In the genomic region with DNA sequence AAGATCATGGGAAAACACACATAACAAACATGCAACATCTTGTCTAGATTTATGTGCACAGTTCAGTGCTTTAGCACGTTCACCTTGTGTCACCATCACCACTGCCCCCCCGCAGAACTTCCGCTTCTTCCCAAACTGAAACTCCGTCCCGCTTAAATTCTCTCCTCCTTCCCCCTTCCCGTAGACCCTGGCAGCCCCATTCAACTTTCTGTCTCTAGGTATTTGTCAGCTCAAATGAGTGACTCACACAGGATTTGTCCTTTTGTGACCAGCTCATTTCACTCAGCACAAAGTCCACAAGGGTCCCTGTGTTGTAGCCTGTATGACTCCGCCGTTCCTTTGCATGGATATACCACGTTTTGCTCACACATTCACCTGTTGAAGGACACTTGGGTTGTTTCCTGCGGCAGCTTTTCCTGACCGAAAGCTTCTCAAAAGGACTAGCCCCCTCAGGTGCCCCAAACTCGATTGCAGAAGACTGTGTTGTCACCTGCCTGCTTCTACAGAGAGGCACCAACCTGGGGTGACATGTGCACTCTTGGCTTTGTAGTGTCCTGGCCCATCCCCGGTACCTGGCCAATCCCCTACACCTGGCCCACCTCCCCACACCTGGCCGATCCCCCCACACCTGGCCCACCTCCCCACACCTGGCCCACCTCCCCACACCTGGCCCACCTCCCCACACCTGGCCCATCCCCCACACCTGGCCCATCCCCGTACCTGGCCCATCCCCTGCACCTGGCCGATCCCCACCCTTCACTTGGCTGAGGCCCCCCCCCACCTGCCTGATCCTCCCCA, we compare ENCODE assay signal across 17 cellular contexts. TPM values are rescaled to one million over a fixed set of nuclear protein-coding genes. Genes with fewer than 3 reads are reported as not detected.
DNase-seq lines count a peak whose midpoint lies in the region; TF ChIP-seq lines count a peak whose summit lies in the region.
"Had no signal": no experiment of that assay in that cellular context is flagged by ENCODE, and none has a peak within 500 bp of the region (broad histone marks: within the 10 kb centered on the region; RNA-seq: fewer than 3 reads in every experiment).

No MANE protein-coding gene starts in this region.

- H3K27me3 Mint-ChIP-seq in endodermal cell (ENCODE audit: insufficient read depth): no peaks in the 10 kb centered on the region
- H3K27me3 Mint-ChIP-seq: activated B cell treated with CpG ODN at 0.5 μM for 24 hours, B cell, naive B cell had no signal

- TF ChIP-seq CTCF in GM12865 (IDR thresholded peaks at IDR 0.05; ENCODE audit: insufficient read depth, low read depth, low read length, missing control alignments): no peak
- TF ChIP-seq CTCF in endodermal cell (conservative IDR thresholded peaks at IDR 0.05): no peak
- no peak for TF ChIP-seq CTCF in sigmoid colon (IDR thresholded peaks at IDR 0.05)

- intact Hi-C loops in sigmoid colon (cut with DNase I): loop anchor here (5.0 to 10.0 kb wide), 2 partner anchors 63 to 130 kb away; no protein-coding TSS in a partner anchor

- H3K4me3 Mint-ChIP-seq in endodermal cell: peak overlapping the region; percentile 16
- H3K4me3 Mint-ChIP-seq: activated B cell treated with CpG ODN at 0.5 μM for 24 hours; activated naive CD4-positive, alpha-beta T cell treated with anti-CD3 and anti-CD28 coated beads for 36 hours; B cell had no signal

- H3K36me3 Mint-ChIP-seq in endodermal cell (ENCODE audit: low read depth): peaks cover 17% of the 10 kb centered on the region

- peaks cover 18% of the 10 kb centered on the region for H3K4me1 ChIP-seq in endodermal cell (ENCODE audit: control insufficient read depth, insufficient read depth, low read length)
- peaks cover 0 to 37% (median 22%) of the 10 kb centered on the region in 4 donors for H3K4me1 ChIP-seq in sigmoid colon
- H3K4me1 ChIP-seq: breast epithelium had no signal

- no peak for TF ChIP-seq EP300 in sigmoid colon (IDR thresholded peaks at IDR 0.05)

- H3K27me3 ChIP-seq in endodermal cell (ENCODE audit: control insufficient read depth, insufficient read depth, low read length, poor library complexity, severe bottlenecking) (no peaks in the 10 kb centered on the region), sigmoid colon (no peaks in the 10 kb centered on the region)
- H3K27me3 ChIP-seq: breast epithelium, upper lobe of left lung had no signal

- peak; percentile 24 for DNase-seq in GM12865 (ENCODE audit: low read depth)
- DNase-seq in LHCN-M2 (ENCODE audit: low read depth): peak; percentile 14
- DNase-seq in endodermal cell: no peak
- DNase-seq in sigmoid colon: peak; percentile 60
- no peak for DNase-seq in DMS153 (lab: John Stamatoyannopoulos, UW)
- no peak for DNase-seq in LoVo (ENCODE audit: low spot score)
- DNase-seq in NOMO-1 (lab: John Stamatoyannopoulos, UW; ENCODE audit: unreplicated experiment in 2 of 2): no peak
- DNase-seq: activated B cell treated with CpG ODN at 0.5 μM for 24 hours; activated naive CD4-positive, alpha-beta T cell treated with anti-CD3 and anti-CD28 coated beads for 36 hours; naive B cell; NCI-H1694; OCI-M1; stimulated activated CD4-positive, alpha-beta T cell treated with anti-CD3 and anti-CD28 coated beads, Interleukin-2, amount 100 ng/mL, for 24 hours; upper lobe of left lung had no signal

- no peak overlapping the region for H3K9ac ChIP-seq in endodermal cell (ENCODE audit: extremely low read depth, low read length, poor library complexity, severe bottlenecking)
- H3K9ac ChIP-seq: KMS-11 had no signal

- TF ChIP-seq POLR2A in sigmoid colon (IDR thresholded peaks at IDR 0.05): no peak

- H3K36me3 ChIP-seq in endodermal cell (ENCODE audit: control insufficient read depth, insufficient read depth, low read length) (peaks cover 4% of the 10 kb centered on the region), sigmoid colon (no peaks in the 10 kb centered on the region)
- H3K36me3 ChIP-seq: breast epithelium had no signal

- 91 to 92% methylated on average over 12 to 16 of the region's 16 CpGs for WGBS in endodermal cell (ENCODE audit: insufficient coverage in 1 of 2, insufficient read length in 1 of 2), 2 experiments
- 89% methylated on average over 16 of the region's 16 CpGs for WGBS in sigmoid colon, 2 donors

- H3K27ac Mint-ChIP-seq in endodermal cell: peak overlapping the region; percentile 85
- H3K27ac Mint-ChIP-seq: activated B cell treated with CpG ODN at 0.5 μM for 24 hours; activated naive CD4-positive, alpha-beta T cell treated with anti-CD3 and anti-CD28 coated beads for 36 hours; B cell had no signal

- peaks cover 6% of the 10 kb centered on the region for H3K9me3 Mint-ChIP-seq in endodermal cell
- H3K9me3 Mint-ChIP-seq: activated naive CD4-positive, alpha-beta T cell treated with anti-CD3 and anti-CD28 coated beads for 36 hours; naive B cell had no signal

- H3K9me3 ChIP-seq in endodermal cell (ENCODE audit: control insufficient read depth, low read length) (no peaks in the 10 kb centered on the region), sigmoid colon (no peaks in the 10 kb centered on the region)
- H3K9me3 ChIP-seq: breast epithelium, upper lobe of left lung had no signal

- no peak overlapping the region for H3K27ac ChIP-seq in endodermal cell (ENCODE audit: low read depth, low read length)
- H3K27ac ChIP-seq in sigmoid colon: no peak overlapping the region
- H3K27ac ChIP-seq: breast epithelium, KMS-11 had no signal

- no peak overlapping the region for H3K4me3 ChIP-seq in GM12865 (ENCODE audit: low read depth, low read length)
- H3K4me3 ChIP-seq in endodermal cell (ENCODE audit: low read length): no peak overlapping the region
- no peak overlapping the region for H3K4me3 ChIP-seq in sigmoid colon
- H3K4me3 ChIP-seq: breast epithelium, upper lobe of left lung had no signal

- H3K4me1 Mint-ChIP-seq in endodermal cell: peaks cover 60% of the 10 kb centered on the region

RNA-seq across cellular contexts. Expression of a gene that starts 25.1 kb away (rescaled TPM):
- total RNA-seq in LHCN-M2 (2014; rRNA removed) (6.0 and 6.7 TPM in 2 replicates), endodermal cell (100 to 1,000 TPM; 122 to 140 TPM), sigmoid colon (10 to 100 TPM in 2 of 4 donors, 1 to 10 TPM in 2; 9.6 to 22.9 (median 15.9) TPM)
- 4.1 TPM for polyA plus RNA-seq in LHCN-M2 (2012)
- 32.6 TPM for polyA plus RNA-seq in endodermal cell (2013, experiment 1 of 2)
- polyA plus RNA-seq in endodermal cell (2013, experiment 2 of 2): 30.0 TPM
- polyA plus RNA-seq in sigmoid colon: 1 to 10 TPM in 2 of 3 donors, under 1 TPM in 1; 0.69 to 8.5 (median 3.0) TPM

Comparison
In these comparisons a context has a peak if more than half of its experiments do, and no peak if none do; other contexts are left out.
1. DNase-seq: peak in GM12865 (single experiment), LHCN-M2 (single experiment) and sigmoid colon (single experiment); none in endodermal cell (single experiment), DMS153 (single experiment), LoVo (single experiment) and NOMO-1 (0 of 2).
2. RNA of a gene that starts 25.1 kb away (total RNA-seq): 122 to 140 TPM in endodermal cell; 9.6 to 22.9 TPM in sigmoid colon and 6.0 to 6.7 TPM in LHCN-M2; every median in the first group is over 4 times any median in the second.